8 cellular contexts compared by ENCODE assay signal in the genomic region with DNA sequence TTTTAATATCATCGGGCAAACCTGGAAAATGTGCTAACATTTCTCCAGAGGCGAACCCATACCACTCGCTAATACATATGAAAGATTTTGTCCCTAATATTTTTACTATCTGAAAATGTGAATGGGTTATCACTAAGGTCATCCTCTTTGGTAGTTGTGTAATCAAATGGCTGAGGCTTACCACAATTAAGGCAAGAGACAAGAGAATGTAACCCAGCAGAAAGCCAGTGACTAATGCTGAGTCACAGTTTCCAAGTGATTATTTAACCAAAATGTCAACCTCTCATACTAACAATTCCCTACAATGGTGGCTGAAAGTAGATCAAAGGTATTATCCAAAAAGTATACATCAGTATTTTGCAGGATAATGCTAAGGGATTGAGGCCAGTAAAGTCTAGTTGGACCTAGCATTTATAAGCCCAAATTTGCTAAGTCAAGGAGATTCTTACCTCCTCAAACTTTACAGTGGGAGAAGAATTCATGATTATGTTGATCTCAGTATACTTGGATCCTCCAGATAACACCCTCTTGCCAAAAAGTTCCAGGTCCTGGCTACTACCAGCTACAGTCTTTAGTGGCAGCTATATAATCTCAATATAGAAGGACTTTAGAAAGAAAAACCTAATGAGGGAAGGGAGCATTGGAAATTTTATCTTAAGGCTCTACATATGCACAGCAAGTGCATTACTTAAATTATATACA. TPM values are rescaled to one million over a fixed set of nuclear protein-coding genes. Genes with fewer than 3 reads are reported as not detected.
A peak's percentile ranks its signal among the peaks of the same experiment; 100 is the strongest.
DNase-seq lines count a peak whose midpoint lies in the region; ATAC-seq lines count a peak whose summit lies in the region.

No MANE protein-coding gene starts in this region.

- peak; percentile 56 for DNase-seq in stimulated activated CD4-positive, alpha-beta T cell treated with anti-CD3 and anti-CD28 coated beads, Interleukin-4, amount 100 ng/mL, for 24 hours
- no peak for DNase-seq in stimulated activated CD4-positive, alpha-beta T cell treated with anti-CD3 and anti-CD28 coated beads, Interleukin-2, amount 100 ng/mL, for 24 hours
- peak; percentile 86 for DNase-seq in SIG-M5 treated with dmso at 0.1 percent for 504 hours (lab: John Stamatoyannopoulos, UW; ENCODE audit: unreplicated experiment)
- peak; percentile 64 for DNase-seq in putamen (ENCODE audit: low spot score)
- no peak for DNase-seq in GOT3 (lab: John Stamatoyannopoulos, UW)
- no peak for DNase-seq in stimulated activated naive CD4-positive, alpha-beta T cell (lab: John Stamatoyannopoulos, UW)
- DNase-seq in NCI-H128 (lab: John Stamatoyannopoulos, UW; ENCODE audit: unreplicated experiment) = no peak

- peak; percentile 88 for ATAC-seq in esophagus mucosa

RNA-seq across cellular contexts. Expression of gene SIK3, which starts 25.6 kb away (rescaled TPM):
- total RNA-seq in esophagus mucosa = 25.2 TPM

Comparison
In these comparisons a context has a peak if more than half of its experiments do, and no peak if none do; other contexts are left out.
1. DNase-seq: peak in stimulated activated CD4-positive, alpha-beta T cell treated with anti-CD3 and anti-CD28 coated beads, Interleukin-4, amount 100 ng/mL, for 24 hours (single experiment), SIG-M5 treated with dmso at 0.1 percent for 504 hours (single experiment) and putamen (single experiment); none in stimulated activated CD4-positive, alpha-beta T cell treated with anti-CD3 and anti-CD28 coated beads, Interleukin-2, amount 100 ng/mL, for 24 hours (0 of 2), GOT3 (single experiment), stimulated activated naive CD4-positive, alpha-beta T cell (0 of 6) and NCI-H128 (single experiment).